In the genomic region with DNA sequence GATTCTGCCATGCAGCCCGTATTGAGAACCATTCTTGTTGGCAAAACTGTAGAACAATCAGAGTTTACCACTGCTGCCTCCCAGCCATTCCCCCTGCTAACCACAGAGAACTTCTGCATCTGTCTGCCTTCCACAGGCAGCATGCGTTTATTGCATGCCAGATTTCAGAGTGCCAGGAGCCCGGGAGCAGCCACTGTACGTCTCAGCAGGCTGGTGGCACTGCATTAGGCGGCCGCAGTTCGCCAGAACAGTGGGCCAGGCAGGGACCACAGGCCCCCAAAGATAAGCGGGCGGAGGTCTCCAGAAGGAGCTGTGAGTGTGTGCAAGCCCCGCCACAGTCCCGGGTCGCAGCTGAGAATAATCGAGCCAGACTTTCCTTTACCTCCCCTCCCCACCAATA, we compare ENCODE assay signal across 9 cellular contexts. TPM values are rescaled to one million over a fixed set of nuclear protein-coding genes. Genes with fewer than 3 reads are reported as not detected.
DNase-seq lines count a peak whose midpoint lies in the region; ATAC-seq and TF ChIP-seq lines count a peak whose summit lies in the region.
"Had no signal": no experiment of that assay in that cellular context is flagged by ENCODE, and none has a peak within 500 bp of the region (broad histone marks: within the 10 kb centered on the region; RNA-seq: fewer than 3 reads in every experiment).

No MANE protein-coding gene starts in this region.

- H2AFZ ChIP-seq in DND-41 (ENCODE audit: low read depth, low read length), result peak overlapping the region; percentile 75

- H3K27me3 Mint-ChIP-seq in memory B cell, result peaks cover 20% of the 10 kb centered on the region

- H3K36me3 Mint-ChIP-seq in memory B cell, result no peaks in the 10 kb centered on the region

- peak overlapping the region; percentile 85 for H3K4me3 Mint-ChIP-seq in memory B cell

- H3K4me1 Mint-ChIP-seq in memory B cell, result peaks cover 9% of the 10 kb centered on the region

- DNase-seq in DND-41 (peak; percentile 26), MG63 (peak; percentile 16), amygdala (lab: John Stamatoyannopoulos, UW) (peak in 32 of 56 donors; percentile 8 to 64 (median 30)), memory B cell (ENCODE audit: low spot score in 2 of 2) (no peak), DMS153 treated with DMSO at 0.1 percent for 48 hours (lab: John Stamatoyannopoulos, UW; ENCODE audit: unreplicated experiment) (no peak)
- no peak for DNase-seq in activated naive CD4-positive, alpha-beta T cell (lab: John Stamatoyannopoulos, UW)

- H3K9me3 Mint-ChIP-seq in memory B cell, result no peaks in the 10 kb centered on the region
- H3K9me3 Mint-ChIP-seq: neural crest cell had no signal

- H3K79me2 ChIP-seq in DND-41 (ENCODE audit: insufficient read depth, low read length), result no peaks in the 10 kb centered on the region

- H3K27me3 ChIP-seq in DND-41 (ENCODE audit: insufficient read depth, low read length, poor library complexity) (peaks cover 25% of the 10 kb centered on the region), MG63 (no peaks in the 10 kb centered on the region)

- peak overlapping the region in 1 of 2 experiments; percentile 50; a peak in 2 of 4 replicates for H3K4me3 ChIP-seq in DND-41 (ENCODE audit: low read depth in 1 of 2, low read length in 2 of 2)
- H3K4me3 ChIP-seq in MG63, result peak overlapping the region; percentile 31

- no peaks in the 10 kb centered on the region; the same call in 1 of the 2 replicates for H4K20me1 ChIP-seq in DND-41 (ENCODE audit: insufficient read depth, low read length)

- H3K4me2 ChIP-seq in DND-41 (ENCODE audit: insufficient read depth, low read length), result peak overlapping the region; percentile 69

- peaks cover 14% of the 10 kb centered on the region for H3K4me1 ChIP-seq in DND-41 (ENCODE audit: insufficient read depth, low read length)

- H3K36me3 ChIP-seq in DND-41 (ENCODE audit: insufficient read depth, low read length) (no peaks in the 10 kb centered on the region), MG63 (no peaks in the 10 kb centered on the region)

- H3K9me3 ChIP-seq in DND-41 (ENCODE audit: insufficient read depth, low read length, severe bottlenecking) (no peaks in the 10 kb centered on the region), MG63 (no peaks in the 10 kb centered on the region)

- peak; percentile 73 for ATAC-seq in DND-41 (ENCODE audit: insufficient read depth, low read depth)
- ATAC-seq in memory B cell (ENCODE audit: low read depth), result peak; percentile 68
- ATAC-seq in HG03457 (IDR thresholded peaks at IDR 0.05; ENCODE audit: unreplicated experiment), result no peak
- no peak for ATAC-seq in GM18873 (IDR thresholded peaks at IDR 0.05; ENCODE audit: low FRiP score, unreplicated experiment)

- H3K27ac Mint-ChIP-seq in memory B cell, result no peak overlapping the region

- no peak overlapping the region for H3K27ac ChIP-seq in DND-41 (ENCODE audit: low read length)

- TF ChIP-seq CTCF in DND-41 (IDR thresholded peaks at IDR 0.05; ENCODE audit: borderline replicate concordance, extremely low read depth, low read length, poor library complexity, severe bottlenecking), result no peak

- H3K9ac ChIP-seq in DND-41 (ENCODE audit: low read depth, low read length), result peak overlapping the region; percentile 28; the same call in 1 of the 2 replicates

RNA-seq across cellular contexts. Expression of gene ZNF467, which starts 31.8 kb away (rescaled TPM):
- total RNA-seq in MG63 (2014; rRNA removed; shearing (Covaris generic); ENCODE audit: low replicate concordance), result not detected in 2 replicates

Comparison
In these comparisons a context has a peak if more than half of its experiments do, and no peak if none do; other contexts are left out.
1. ATAC-seq: peak in DND-41 (single experiment) and memory B cell (single experiment); none in HG03457 (single experiment) and GM18873 (single experiment).
2. DNase-seq: peak in DND-41 (single experiment), MG63 (single experiment) and amygdala (32 of 56); none in memory B cell (0 of 2), DMS153 treated with DMSO at 0.1 percent for 48 hours (single experiment) and activated naive CD4-positive, alpha-beta T cell (0 of 4).